In the genomic region with DNA sequence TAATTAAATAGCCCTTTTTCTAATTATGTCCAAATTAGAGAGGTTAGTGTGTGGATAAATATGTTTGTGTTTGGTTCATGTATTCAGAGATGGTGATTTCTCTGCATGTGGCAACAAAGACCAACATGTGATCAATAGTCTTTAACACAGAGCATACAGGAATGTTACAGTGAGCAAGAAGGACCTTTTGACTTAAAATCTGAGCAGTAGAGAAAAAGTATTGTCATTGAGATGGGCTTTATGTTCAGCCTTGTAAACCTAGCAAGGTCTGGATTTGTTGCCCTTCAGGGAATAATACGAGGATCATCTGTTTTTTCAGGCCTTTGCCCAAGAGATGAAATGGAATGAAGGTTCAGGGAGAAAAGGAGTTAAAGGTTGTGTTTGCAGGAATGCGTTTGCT, we compare ENCODE assay signal across 16 cellular contexts.
A peak's percentile ranks its signal among the peaks of the same experiment; 100 is the strongest.
DNase-seq lines count a peak whose midpoint lies in the region; ATAC-seq, FAIRE-seq and TF ChIP-seq lines count a peak whose summit lies in the region.
"Had no signal": no experiment of that assay in that cellular context is flagged by ENCODE, and none has a peak within 500 bp of the region (broad histone marks: within the 10 kb centered on the region; RNA-seq: fewer than 3 reads in every experiment).

No MANE protein-coding gene starts in this region.

- H3K4me1 ChIP-seq in HAP-1 (peaks cover 14% of the 10 kb centered on the region), PC-3 (ENCODE audit: insufficient read depth, low read length) (peaks cover 11% of the 10 kb centered on the region; the same call in 1 of the 2 replicates), HepG2 (ENCODE audit: insufficient read depth, low read length) (no peaks in the 10 kb centered on the region)
- H3K4me1 ChIP-seq: Caco-2 had no signal

- CTCF ChIA-PET in PC-3 (lab: Charles Lee) (no interaction called here), HepG2 (lab: Yijun Ruan, JAX; ENCODE audit: low intra/inter-chr PET ratio, low total read pairs) (no interaction called here)

- H3F3A ChIP-seq in PC-3 (ENCODE audit: low read length, unreplicated experiment): no peaks in the 10 kb centered on the region

- H3K27me3 ChIP-seq in HAP-1 (ENCODE audit: low read depth) (no peaks in the 10 kb centered on the region), PC-3 (ENCODE audit: low read length) (no peaks in the 10 kb centered on the region), HepG2 (ENCODE audit: control insufficient read depth in 1 of 2, insufficient read depth in 2 of 2, low read length in 2 of 2) (no peaks in the 10 kb centered on the region)

- H3K36me3 ChIP-seq in HAP-1 (replicated peaks): no peaks in the 10 kb centered on the region
- H3K36me3 ChIP-seq in PC-3 (ENCODE audit: low read depth, low read length): no peaks in the 10 kb centered on the region
- no peaks in the 10 kb centered on the region for H3K36me3 ChIP-seq in HepG2 (replicated peaks in 1 of 2; ENCODE audit: control insufficient read depth in 1 of 2, insufficient read depth in 2 of 2, low read length in 2 of 2)

- H3K79me2 ChIP-seq in PC-3 (ENCODE audit: low read length) (no peaks in the 10 kb centered on the region), HepG2 (ENCODE audit: insufficient read depth, low read length) (no peaks in the 10 kb centered on the region)

- H3K4me2 ChIP-seq in PC-3 (ENCODE audit: low read length): no peak overlapping the region
- H3K4me2 ChIP-seq in HepG2 (ENCODE audit: low read depth, low read length): no peak overlapping the region

- FAIRE-seq in HepG2 (lab: Jason Lieb, UNC) (no peak), HTR-8/SVneo (lab: Jason Lieb, UNC) (no peak)
- FAIRE-seq: D721Med, G401.6, GM12891, GM19239, H54, K562 had no signal

- POLR2A ChIA-PET in PC-3 (lab: Charles Lee; ENCODE audit: unreplicated experiment) (no interaction called here), HepG2 (lab: Yijun Ruan, JAX) (no interaction called here)

- WGBS in HepG2 (ENCODE audit: low lambda C conversion rate): 28% methylated on average over 2 of the region's 2 CpGs

- TF ChIP-seq EP300 in HepG2 (IDR thresholded peaks at IDR 0.05; ENCODE audit: low read depth in 2 of 2, low read length in 2 of 2) (no peak), HepG2 (CRISPR knock-in tag; IDR thresholded peaks at IDR 0.05; ENCODE audit: borderline replicate concordance) (no peak)

- H3K27ac ChIP-seq in PC-3 (ENCODE audit: low read length) (no peak overlapping the region), HepG2 (ENCODE audit: extremely low read length, insufficient read depth, low read length) (no peak overlapping the region)
- H3K27ac ChIP-seq: C4-2B had no signal

- H2AFZ ChIP-seq in PC-3 (ENCODE audit: low read length): no peak overlapping the region
- no peak overlapping the region for H2AFZ ChIP-seq in HepG2 (ENCODE audit: low read length)

- ATAC-seq in PC-3 (peak; percentile 29; the same call in 1 of the 2 replicates), Right ventricle myocardium superior (ENCODE audit: poor library complexity) (no peak), HepG2 (no peak)
- ATAC-seq: K562 had no signal

- in situ Hi-C loops in HAP-1 (cut with MboI; ENCODE audit: low sequenced_read_pairs) (no loop called here), HepG2 (cut with HindIII; ENCODE audit: extremely low pct_ligation_motif_present, low pct_unique_long_range_greater_than_20kb) (no loop called here)

- intact Hi-C loops in PC-3 (cut with micrococcal nuclease) (no loop called here), Right ventricle myocardium superior (cut with DNase I) (no loop called here), HepG2 (cut with micrococcal nuclease; ENCODE audit: unreplicated experiment) (no loop called here)

- TF ChIP-seq CTCF in PC-3 (conservative IDR thresholded peaks at IDR 0.05; ENCODE audit: low read depth, low read length) (no peak), HepG2 (CRISPR knock-in tag; IDR thresholded peaks at IDR 0.05) (no peak)

- H3K4me3 ChIP-seq in HAP-1 (no peak overlapping the region), PC-3 (ENCODE audit: low read length) (no peak overlapping the region), HepG2 (replicated peaks in 1 of 3; ENCODE audit: insufficient read depth in 1 of 3, low read depth in 2 of 3, low read length in 3 of 3) (no peak overlapping the region)
- H3K4me3 ChIP-seq: K562 had no signal

- no TSS peak for BruUV-seq in PC-3 (replicated peaks; lab: Mats Ljungman, UMichigan)
- BruUV-seq in HepG2 (replicated peaks; lab: Mats Ljungman, UMichigan): no TSS peak

- no peaks in the 10 kb centered on the region for H3K9me2 ChIP-seq in PC-3 (replicated peaks; ENCODE audit: low read length)

- no peaks in the 10 kb centered on the region for H3K9me3 ChIP-seq in HAP-1
- H3K9me3 ChIP-seq in PC-3 (ENCODE audit: low read length): no peaks in the 10 kb centered on the region
- no peaks in the 10 kb centered on the region for H3K9me3 ChIP-seq in HepG2 (ENCODE audit: low read length)
- H3K9me3 ChIP-seq: Caco-2 had no signal

- no peak overlapping the region for H3K9ac ChIP-seq in PC-3 (ENCODE audit: low read length)
- no peak overlapping the region for H3K9ac ChIP-seq in HepG2 (ENCODE audit: insufficient read depth, low read depth, low read length)

- no peak for TF ChIP-seq RAD21 in HepG2 (CRISPR knock-in tag; IDR thresholded peaks at IDR 0.05)

- H4K20me1 ChIP-seq in PC-3 (ENCODE audit: low read length): no peaks in the 10 kb centered on the region
- no peaks in the 10 kb centered on the region for H4K20me1 ChIP-seq in HepG2 (ENCODE audit: insufficient read depth, low read length)

- DNase-seq in HAP-1 (ENCODE audit: low spot score in 2 of 2): peak; percentile 9 to 83
- no peak for DNase-seq in PC-3
- DNase-seq in left kidney (ENCODE audit: low read depth, low spot score): peak; percentile 3
- DNase-seq in Right ventricle myocardium superior: no peak
- no peak for DNase-seq in HepG2 (ENCODE audit: low spot score)
- DNase-seq in HTR-8/SVneo (ENCODE audit: insufficient read length, low spot score): no peak
- DNase-seq: Caco-2; CD4-positive, alpha-beta T cell; IMR-90 had no signal

- TF ChIP-seq POLR2A in HepG2 (IDR thresholded peaks at IDR 0.05; ENCODE audit: insufficient read depth in 1 of 2, low read depth in 2 of 2, low read length in 2 of 2): no peak

TF ChIP-seq in HepG2, 621 proteins besides CTCF, POLR2A, EP300 and RAD21:
- TF ChIP-seq TFDP1 (CRISPR knock-in tag; IDR thresholded peaks at IDR 0.05; ENCODE audit: borderline replicate concordance): no peak

Comparison
In these comparisons a context has a peak if more than half of its experiments do, and no peak if none do; other contexts are left out.
1. DNase-seq: peak in HAP-1 (2 of 2) and left kidney (single experiment); none in PC-3 (single experiment), Right ventricle myocardium superior (single experiment), HepG2 (single experiment) and HTR-8/SVneo (single experiment).